ENCODE assay signal across 2 cellular contexts in the genomic region with DNA sequence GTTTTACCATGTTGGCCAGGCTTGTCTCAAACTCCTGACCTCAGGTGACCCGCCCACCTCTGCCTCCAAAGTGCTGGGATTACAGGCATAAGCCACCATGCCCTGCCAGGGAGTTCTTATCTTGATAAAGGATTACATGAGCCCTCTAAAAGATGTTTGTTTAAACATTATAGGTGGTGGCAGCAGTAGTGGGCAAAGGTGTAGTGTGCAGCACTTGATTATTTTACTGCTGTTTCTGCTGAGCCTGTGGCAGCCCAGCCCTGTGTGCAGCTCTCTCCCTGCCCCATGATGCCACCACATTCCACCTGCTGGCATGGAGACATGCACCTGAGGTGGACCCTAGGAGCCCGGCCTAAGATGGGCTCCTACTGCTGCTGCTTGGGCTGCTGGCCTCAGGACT.
TF ChIP-seq lines count a peak whose summit lies in the region.

No MANE protein-coding gene starts in this region.

TF ChIP-seq in liver, 16 proteins besides CTCF, POLR2A, EP300 and RAD21 (continued from another document):
- TF ChIP-seq SP1 (IDR thresholded peaks at IDR 0.05) (no peak), EGR1 (IDR thresholded peaks at IDR 0.05; ENCODE audit: low read depth in 2 of 2) (no peak), ZBTB33 (IDR thresholded peaks at IDR 0.05) (no peak), TAF1 (conservative IDR thresholded peaks at IDR 0.05) (no peak), ATF3 (IDR thresholded peaks at IDR 0.05) (no peak), YY1 (IDR thresholded peaks at IDR 0.05) (no peak), JUND (IDR thresholded peaks at IDR 0.05) (no peak), HNF4G (IDR thresholded peaks at IDR 0.05) (no peak)
TF ChIP-seq in liver: peak in this region for 0.

TF ChIP-seq in HepG2, 621 proteins besides CTCF, POLR2A, EP300 and RAD21 (continued from another document):
- TF ChIP-seq, protein P1, sequence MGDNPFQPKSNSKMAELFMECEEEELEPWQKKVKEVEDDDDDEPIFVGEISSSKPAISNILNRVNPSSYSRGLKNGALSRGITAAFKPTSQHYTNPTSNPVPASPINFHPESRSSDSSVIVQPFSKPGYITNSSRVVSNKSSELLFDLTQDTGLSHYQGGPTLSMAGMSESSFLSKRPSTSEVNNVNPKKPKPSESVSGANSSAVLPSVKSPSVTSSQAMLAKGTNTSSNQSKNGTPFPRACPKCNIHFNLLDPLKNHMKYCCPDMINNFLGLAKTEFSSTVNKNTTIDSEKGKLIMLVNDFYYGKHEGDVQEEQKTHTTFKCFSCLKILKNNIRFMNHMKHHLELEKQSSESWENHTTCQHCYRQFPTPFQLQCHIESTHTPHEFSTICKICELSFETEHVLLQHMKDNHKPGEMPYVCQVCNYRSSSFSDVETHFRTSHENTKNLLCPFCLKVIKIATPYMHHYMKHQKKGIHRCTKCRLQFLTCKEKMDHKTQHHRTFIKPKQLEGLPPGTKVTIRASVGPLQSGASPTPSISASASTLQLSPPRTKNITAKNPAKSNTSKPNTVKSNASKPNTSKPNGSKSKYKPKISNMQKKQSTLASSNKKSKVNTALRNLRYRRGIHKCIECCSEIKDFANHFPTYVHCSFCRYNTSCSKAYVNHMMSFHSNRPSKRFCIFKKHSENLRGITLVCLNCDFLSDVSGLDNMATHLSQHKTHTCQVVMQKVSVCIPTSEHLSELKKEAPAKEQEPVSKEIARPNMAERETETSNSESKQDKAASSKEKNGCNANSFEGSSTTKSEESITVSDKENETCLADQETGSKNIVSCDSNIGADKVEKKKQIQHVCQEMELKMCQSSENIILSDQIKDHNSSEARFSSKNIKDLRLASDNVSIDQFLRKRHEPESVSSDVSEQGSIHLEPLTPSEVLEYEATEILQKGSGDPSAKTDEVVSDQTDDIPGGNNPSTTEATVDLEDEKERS (CRISPR knock-in tag; IDR thresholded peaks at IDR 0.05) = no peak
- TF ChIP-seq ZSCAN9 (CRISPR knock-in tag; IDR thresholded peaks at IDR 0.05; ENCODE audit: borderline replicate concordance) (no peak), ERF (CRISPR knock-in tag; IDR thresholded peaks at IDR 0.05) (no peak), GABPA (IDR thresholded peaks at IDR 0.05; ENCODE audit: low read depth, low read length) (no peak), GABPA (CRISPR knock-in tag; IDR thresholded peaks at IDR 0.05; ENCODE audit: low read depth) (no peak), GPBP1L1 (CRISPR knock-in tag; IDR thresholded peaks at IDR 0.05) (no peak)
